ENCODE assay signal across 1 cellular context in genomic region chr22:20656902-20657836, GRCh38.
TF ChIP-seq lines count a peak whose summit lies in the region.

No MANE protein-coding gene starts in this region.

TF ChIP-seq in K562, 482 proteins besides CTCF, POLR2A, EP300 and RAD21 (continued from another document and continues in another):
- TF ChIP-seq, protein P1, sequence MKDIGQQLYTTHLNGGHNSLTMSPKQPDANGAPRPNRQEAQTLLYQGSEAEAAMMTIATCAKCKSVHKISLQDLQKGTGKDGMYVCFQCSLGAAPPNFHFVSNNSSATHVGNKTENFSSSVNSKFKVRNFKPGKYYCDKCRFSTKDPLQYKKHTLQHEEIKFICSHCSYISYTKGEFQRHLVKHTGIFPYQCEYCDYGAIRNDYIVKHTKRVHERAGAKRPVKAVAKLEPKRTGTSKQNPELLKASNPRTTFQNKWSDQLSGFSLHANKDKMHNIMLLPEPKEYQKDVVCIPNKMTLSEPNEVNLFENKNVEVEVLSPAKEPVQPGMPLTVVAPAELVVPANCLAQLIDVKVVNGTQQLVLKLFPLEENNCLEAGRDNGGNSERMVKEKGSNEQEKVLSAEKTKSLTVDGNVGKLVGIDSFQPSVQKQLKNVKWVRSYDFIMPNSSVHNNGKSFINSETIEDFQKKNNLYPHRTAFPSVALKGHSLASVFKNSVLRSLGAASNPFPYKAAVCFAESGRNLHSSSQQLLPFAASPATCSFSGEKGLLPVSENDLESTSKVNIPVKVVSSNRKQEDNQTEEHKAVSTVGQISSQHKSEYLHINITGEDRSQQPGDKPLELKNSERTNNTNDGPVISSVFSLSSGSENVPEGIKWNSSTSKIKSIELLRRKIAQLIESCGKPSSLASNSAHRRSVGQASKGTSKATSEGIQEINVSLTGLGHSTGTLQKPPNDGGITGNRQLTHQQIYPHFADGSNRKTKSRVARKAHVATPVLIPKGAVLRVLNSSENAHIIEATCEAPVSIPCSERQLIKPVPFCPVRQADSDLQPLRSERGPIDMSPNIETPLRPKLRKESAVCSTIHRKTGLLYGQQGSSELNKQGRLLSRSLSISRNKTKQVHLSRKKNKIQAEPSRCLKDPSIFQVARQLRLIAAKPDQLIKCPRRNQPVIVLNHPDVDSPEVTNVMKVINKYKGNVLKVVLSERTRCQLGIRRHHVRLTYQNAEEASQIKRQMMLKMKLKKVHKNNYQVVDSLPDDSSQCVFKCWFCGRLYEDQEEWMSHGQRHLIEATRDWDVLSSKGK (CRISPR knock-in tag; IDR thresholded peaks at IDR 0.05) = peak; percentile 42; the same call in 1 of the 2 replicates
- no peak for TF ChIP-seq KLF16 (IDR thresholded peaks at IDR 0.05)
- TF ChIP-seq TEAD4 (IDR thresholded peaks at IDR 0.05; ENCODE audit: low read length) = peak; percentile 5
- no peak for TF ChIP-seq TEAD4 (CRISPR knock-in tag; IDR thresholded peaks at IDR 0.05; ENCODE audit: borderline replicate concordance)
- TF ChIP-seq SAFB2 (IDR thresholded peaks at IDR 0.05; ENCODE audit: borderline replicate concordance, low read depth, low read length, severe bottlenecking) = no peak
- peak; percentile 3 for TF ChIP-seq HNRNPLL (IDR thresholded peaks at IDR 0.05; ENCODE audit: low read depth, low read length, poor library complexity, severe bottlenecking)
- no peak; the same call in 1 of the 2 replicates for TF ChIP-seq SMARCA5 (IDR thresholded peaks at IDR 0.05)
- TF ChIP-seq HDAC2 (IDR thresholded peaks at IDR 0.05) = 0 out of 2 replicates have a peak, but pooled peaks have one; percentile 7
- no peak for TF ChIP-seq EGR1 (conservative IDR thresholded peaks at IDR 0.05)
- TF ChIP-seq CC2D1A (IDR thresholded peaks at IDR 0.05) = peak; percentile 62; the same call in 1 of the 2 replicates
- no peak for TF ChIP-seq SMARCB1 (IDR thresholded peaks at IDR 0.05; ENCODE audit: insufficient read length, low read depth)
- no peak for TF ChIP-seq MIER1 (IDR thresholded peaks at IDR 0.05; ENCODE audit: low read depth)
- no peak for TF ChIP-seq ZNF551 (CRISPR knock-in tag; IDR thresholded peaks at IDR 0.05)
- TF ChIP-seq ERF (CRISPR knock-in tag; IDR thresholded peaks at IDR 0.05) = peak; percentile 31; the same call in 1 of the 2 replicates
- TF ChIP-seq FOS (IDR thresholded peaks at IDR 0.05; ENCODE audit: extremely low read depth, insufficient read length) = peak; percentile 98
- peak; percentile 38; the same call in 1 of the 2 replicates for TF ChIP-seq ZNF717 (CRISPR knock-in tag; IDR thresholded peaks at IDR 0.05)
- peak; percentile 45 for TF ChIP-seq RBM39 (optimal IDR thresholded peaks at IDR 0.05; ENCODE audit: low read depth, low read length)
- TF ChIP-seq PHTF2 (CRISPR knock-in tag; IDR thresholded peaks at IDR 0.05) = no peak
- TF ChIP-seq MNT (conservative IDR thresholded peaks at IDR 0.05) = no peak
- peak; percentile 41; the same call in 1 of the 2 replicates for TF ChIP-seq JUNB (CRISPR knock-in tag; conservative IDR thresholded peaks at IDR 0.05)
- no peak for TF ChIP-seq MBD1 (CRISPR knock-in tag; IDR thresholded peaks at IDR 0.05)
- peak; percentile 73 for TF ChIP-seq POLR2G (IDR thresholded peaks at IDR 0.05; ENCODE audit: low read depth, low read length)
- TF ChIP-seq ZBTB2 (IDR thresholded peaks at IDR 0.05) = 0 out of 2 replicates have a peak, but pooled peaks have one; percentile 47
- no peak for TF ChIP-seq RB1 (IDR thresholded peaks at IDR 0.05; ENCODE audit: low read depth)
- no peak for TF ChIP-seq CCNT2 (IDR thresholded peaks at IDR 0.05; ENCODE audit: borderline replicate concordance, extremely low read depth, insufficient read length, low read depth, low read length)
- TF ChIP-seq TARDBP (IDR thresholded peaks at IDR 0.05) = no peak
- no peak for TF ChIP-seq RBM14 (IDR thresholded peaks at IDR 0.05; ENCODE audit: borderline replicate concordance, insufficient read depth, low read depth, low read length)
- TF ChIP-seq SNRNP70 (optimal IDR thresholded peaks at IDR 0.05; ENCODE audit: low read depth, low read length) = no peak
- no peak; the same call in 1 of the 2 replicates for TF ChIP-seq ZNF263 (CRISPR knock-in tag; IDR thresholded peaks at IDR 0.05; ENCODE audit: borderline replicate concordance)
- TF ChIP-seq TCF7 (IDR thresholded peaks at IDR 0.05; ENCODE audit: borderline replicate concordance) = no peak; the same call in 1 of the 2 replicates
- TF ChIP-seq PTBP1 (IDR thresholded peaks at IDR 0.05; ENCODE audit: low read depth, low read length) = no peak
- TF ChIP-seq E2F6 (IDR thresholded peaks at IDR 0.05; ENCODE audit: borderline replicate concordance in 1 of 2, extremely low read depth in 1 of 2, insufficient read depth in 1 of 2, insufficient read length in 1 of 2, low read depth in 1 of 2, low read length in 1 of 2, poor library complexity in 1 of 2, severe bottlenecking in 1 of 2) = no peak
- TF ChIP-seq ZNF449 (CRISPR knock-in tag; IDR thresholded peaks at IDR 0.05) = no peak
- TF ChIP-seq TCF15 (CRISPR knock-in tag; IDR thresholded peaks at IDR 0.05) = no peak
- TF ChIP-seq ZNF121 (CRISPR knock-in tag; conservative IDR thresholded peaks at IDR 0.05) = no peak
- no peak for TF ChIP-seq SIX5 (IDR thresholded peaks at IDR 0.05; ENCODE audit: borderline replicate concordance in 1 of 2, insufficient read depth in 1 of 2, low read depth in 1 of 2, low read length in 2 of 2)
- no peak for TF ChIP-seq ATF6 (CRISPR knock-in tag; IDR thresholded peaks at IDR 0.05)
- TF ChIP-seq SMAD2 (IDR thresholded peaks at IDR 0.05; ENCODE audit: low read depth, low read length) = no peak
- no peak for TF ChIP-seq ETV5 (CRISPR knock-in tag; IDR thresholded peaks at IDR 0.05; ENCODE audit: low read depth)
- TF ChIP-seq, protein P2, sequence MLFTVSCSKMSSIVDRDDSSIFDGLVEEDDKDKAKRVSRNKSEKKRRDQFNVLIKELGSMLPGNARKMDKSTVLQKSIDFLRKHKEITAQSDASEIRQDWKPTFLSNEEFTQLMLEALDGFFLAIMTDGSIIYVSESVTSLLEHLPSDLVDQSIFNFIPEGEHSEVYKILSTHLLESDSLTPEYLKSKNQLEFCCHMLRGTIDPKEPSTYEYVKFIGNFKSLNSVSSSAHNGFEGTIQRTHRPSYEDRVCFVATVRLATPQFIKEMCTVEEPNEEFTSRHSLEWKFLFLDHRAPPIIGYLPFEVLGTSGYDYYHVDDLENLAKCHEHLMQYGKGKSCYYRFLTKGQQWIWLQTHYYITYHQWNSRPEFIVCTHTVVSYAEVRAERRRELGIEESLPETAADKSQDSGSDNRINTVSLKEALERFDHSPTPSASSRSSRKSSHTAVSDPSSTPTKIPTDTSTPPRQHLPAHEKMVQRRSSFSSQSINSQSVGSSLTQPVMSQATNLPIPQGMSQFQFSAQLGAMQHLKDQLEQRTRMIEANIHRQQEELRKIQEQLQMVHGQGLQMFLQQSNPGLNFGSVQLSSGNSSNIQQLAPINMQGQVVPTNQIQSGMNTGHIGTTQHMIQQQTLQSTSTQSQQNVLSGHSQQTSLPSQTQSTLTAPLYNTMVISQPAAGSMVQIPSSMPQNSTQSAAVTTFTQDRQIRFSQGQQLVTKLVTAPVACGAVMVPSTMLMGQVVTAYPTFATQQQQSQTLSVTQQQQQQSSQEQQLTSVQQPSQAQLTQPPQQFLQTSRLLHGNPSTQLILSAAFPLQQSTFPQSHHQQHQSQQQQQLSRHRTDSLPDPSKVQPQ (CRISPR knock-in tag; IDR thresholded peaks at IDR 0.05; ENCODE audit: borderline replicate concordance) = no peak
- TF ChIP-seq LCOR (CRISPR knock-in tag; IDR thresholded peaks at IDR 0.05) = peak; percentile 68
- TF ChIP-seq, protein P3, sequence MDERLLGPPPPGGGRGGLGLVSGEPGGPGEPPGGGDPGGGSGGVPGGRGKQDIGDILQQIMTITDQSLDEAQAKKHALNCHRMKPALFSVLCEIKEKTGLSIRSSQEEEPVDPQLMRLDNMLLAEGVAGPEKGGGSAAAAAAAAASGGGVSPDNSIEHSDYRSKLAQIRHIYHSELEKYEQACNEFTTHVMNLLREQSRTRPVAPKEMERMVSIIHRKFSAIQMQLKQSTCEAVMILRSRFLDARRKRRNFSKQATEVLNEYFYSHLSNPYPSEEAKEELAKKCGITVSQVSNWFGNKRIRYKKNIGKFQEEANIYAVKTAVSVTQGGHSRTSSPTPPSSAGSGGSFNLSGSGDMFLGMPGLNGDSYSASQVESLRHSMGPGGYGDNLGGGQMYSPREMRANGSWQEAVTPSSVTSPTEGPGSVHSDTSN (CRISPR knock-in tag; IDR thresholded peaks at IDR 0.05; ENCODE audit: low read depth) = no peak
- TF ChIP-seq, protein P3 (tag; conservative IDR thresholded peaks at IDR 0.05; ENCODE audit: low read depth) = no peak
- 0 out of 2 replicates have a peak, but pooled peaks have one; percentile 27 for TF ChIP-seq SPI1 (IDR thresholded peaks at IDR 0.05; ENCODE audit: borderline replicate concordance, low read depth, low read length)
- no peak for TF ChIP-seq STAT5A (IDR thresholded peaks at IDR 0.05; ENCODE audit: borderline replicate concordance, low read length)
- TF ChIP-seq ZFP1 (CRISPR knock-in tag; IDR thresholded peaks at IDR 0.05) = no peak
- TF ChIP-seq ZBTB1 (CRISPR knock-in tag; IDR thresholded peaks at IDR 0.05; ENCODE audit: borderline replicate concordance, low read depth) = peak; percentile 83
